In genomic region chr5:37272564-37272963, GRCh38 we compare ENCODE assay signal across 12 cellular contexts. TPM values are rescaled to one million over a fixed set of nuclear protein-coding genes. Genes with fewer than 3 reads are reported as not detected.
DNase-seq lines count a peak whose midpoint lies in the region; ATAC-seq and TF ChIP-seq lines count a peak whose summit lies in the region.
"Had no signal": no experiment of that assay in that cellular context is flagged by ENCODE, and none has a peak within 500 bp of the region (broad histone marks: within the 10 kb centered on the region; RNA-seq: fewer than 3 reads in every experiment).

No MANE protein-coding gene starts in this region.

- H3K36me3 ChIP-seq in HUES6 (ENCODE audit: control insufficient read depth, insufficient read depth, low read length) (no peaks in the 10 kb centered on the region), mesendoderm (ENCODE audit: control insufficient read depth, insufficient read depth, low read length) (no peaks in the 10 kb centered on the region), ascending aorta (no peaks in the 10 kb centered on the region)

- H3K9me3 ChIP-seq in HUES6 (ENCODE audit: control insufficient read depth, insufficient read depth, low read depth, low read length) (peaks cover 13% of the 10 kb centered on the region; the same call in 1 of the 2 replicates), ascending aorta (peaks cover 0 to 10% of the 10 kb centered on the region in 2 donors)

- no peak for ATAC-seq in stimulated activated naive B cell treated with anti-CD40 and anti-IgM and Interleukin-4, amounts not matched to agents 10 μg/mL and 1 μg/mL and 100 μg/mL, for 72 hours (replicated peaks)
- ATAC-seq: activated T-cell treated with anti-CD3 and anti-CD28 coated beads, Interleukin-2, amount 50 U/mL, for 72 hours had no signal

- H3K56ac ChIP-seq in mesendoderm (ENCODE audit: low read length) = no peak overlapping the region

- no peak overlapping the region for H3K4me2 ChIP-seq in mesendoderm (ENCODE audit: low read length)

- H3K9me3 Mint-ChIP-seq in stimulated activated naive B cell treated with anti-CD40 and anti-IgM and Interleukin-4, amounts not matched to agents 10 μg/mL and 1 μg/mL and 100 μg/mL, for 72 hours = peaks cover 6 to 9% of the 10 kb centered on the region in 2 donors
- H3K9me3 Mint-ChIP-seq in activated CD4-positive, alpha-beta memory T cell treated with anti-CD3 and anti-CD28 coated beads, Interleukin-2, amount 10 ng/mL, durations not matched to agents 7 days and 5 days = peaks cover 14% of the 10 kb centered on the region

- H2AK5ac ChIP-seq in mesendoderm (ENCODE audit: low read length) = no peak overlapping the region

- H2BK120ac ChIP-seq in mesendoderm (ENCODE audit: low read depth, low read length) = no peak overlapping the region

- H2BK5ac ChIP-seq in mesendoderm (ENCODE audit: low read length) = no peak overlapping the region

- no peak overlapping the region for H3K4me3 ChIP-seq in HUES6 (ENCODE audit: low read depth, low read length)
- no peak overlapping the region for H3K4me3 ChIP-seq in mesendoderm (ENCODE audit: low read length)
- no peak overlapping the region for H3K4me3 ChIP-seq in ascending aorta
- H3K4me3 ChIP-seq: dorsolateral prefrontal cortex had no signal

- H3K23ac ChIP-seq in mesendoderm (ENCODE audit: low read length) = no peak overlapping the region

- H3K9ac ChIP-seq in HUES6 (ENCODE audit: low read length) = peak overlapping the region; percentile 24
- H3K9ac ChIP-seq in mesendoderm (ENCODE audit: low read length) = no peak overlapping the region

- H4K8ac ChIP-seq in mesendoderm (ENCODE audit: low read depth, low read length) = no peak overlapping the region

- peaks cover 0 to 6% of the 10 kb centered on the region in 2 donors for H3K36me3 Mint-ChIP-seq in stimulated activated naive B cell treated with anti-CD40 and anti-IgM and Interleukin-4, amounts not matched to agents 10 μg/mL and 1 μg/mL and 100 μg/mL, for 72 hours
- H3K36me3 Mint-ChIP-seq in activated CD4-positive, alpha-beta memory T cell treated with anti-CD3 and anti-CD28 coated beads, Interleukin-2, amount 10 ng/mL, durations not matched to agents 7 days and 5 days (ENCODE audit: low read depth) = no peaks in the 10 kb centered on the region

- no peak overlapping the region for H3K27ac Mint-ChIP-seq in stimulated activated naive B cell treated with anti-CD40 and anti-IgM and Interleukin-4, amounts not matched to agents 10 μg/mL and 1 μg/mL and 100 μg/mL, for 72 hours
- no peak overlapping the region for H3K27ac Mint-ChIP-seq in activated CD4-positive, alpha-beta memory T cell treated with anti-CD3 and anti-CD28 coated beads, Interleukin-2, amount 10 ng/mL, durations not matched to agents 7 days and 5 days
- H3K27ac Mint-ChIP-seq: activated T-cell treated with anti-CD3 and anti-CD28 coated beads, Interleukin-2, amount 50 U/mL, for 72 hours had no signal

- no peak overlapping the region for H3K4ac ChIP-seq in mesendoderm (ENCODE audit: low read depth, low read length)

- no peak overlapping the region for H2BK15ac ChIP-seq in mesendoderm (replicated peaks; ENCODE audit: low read depth)

- no peaks in the 10 kb centered on the region for H3K79me1 ChIP-seq in mesendoderm (ENCODE audit: low read length)

- TF ChIP-seq CTCF in ascending aorta (IDR thresholded peaks at IDR 0.05) = no peak

- WGBS in mesendoderm (ENCODE audit: extremely low coverage, insufficient coverage, low lambda C conversion rate) = no CpG with 5 or more reads among the region's 1 CpG

- POLR2A ChIA-PET in activated CD4-positive, alpha-beta memory T cell treated with anti-CD3 and anti-CD28 coated beads, Interleukin-2, amount 10 ng/mL, durations not matched to agents 7 days and 5 days (lab: Charles Lee) = no interaction called here

- CTCF ChIA-PET in activated CD4-positive, alpha-beta memory T cell treated with anti-CD3 and anti-CD28 coated beads, Interleukin-2, amount 10 ng/mL, durations not matched to agents 7 days and 5 days (lab: Charles Lee) = no interaction called here

- no peak overlapping the region for H4K5ac ChIP-seq in mesendoderm (ENCODE audit: low read length)

- peaks cover 5% of the 10 kb centered on the region for H3K4me1 ChIP-seq in HUES6 (ENCODE audit: control insufficient read depth, insufficient read depth, low read length)
- H3K4me1 ChIP-seq in mesendoderm (ENCODE audit: control insufficient read depth, low read depth, low read length) = no peaks in the 10 kb centered on the region
- no peaks in the 10 kb centered on the region for H3K4me1 ChIP-seq in ascending aorta

- H3K79me2 ChIP-seq in mesendoderm (ENCODE audit: control insufficient read depth, insufficient read depth, low read length) = no peaks in the 10 kb centered on the region

- H3K27me3 ChIP-seq in HUES6 (ENCODE audit: control insufficient read depth, insufficient read depth, low read length) (no peaks in the 10 kb centered on the region), mesendoderm (ENCODE audit: insufficient read depth, low read length, poor library complexity) (no peaks in the 10 kb centered on the region), ascending aorta (no peaks in the 10 kb centered on the region)
- H3K27me3 ChIP-seq: dorsolateral prefrontal cortex had no signal

- H3K4me1 Mint-ChIP-seq in stimulated activated naive B cell treated with anti-CD40 and anti-IgM and Interleukin-4, amounts not matched to agents 10 μg/mL and 1 μg/mL and 100 μg/mL, for 72 hours = no peaks in the 10 kb centered on the region
- no peaks in the 10 kb centered on the region for H3K4me1 Mint-ChIP-seq in activated CD4-positive, alpha-beta memory T cell treated with anti-CD3 and anti-CD28 coated beads, Interleukin-2, amount 10 ng/mL, durations not matched to agents 7 days and 5 days

- no peak overlapping the region for H3K18ac ChIP-seq in mesendoderm (ENCODE audit: low read length)

- H3K27ac ChIP-seq in HUES6 (ENCODE audit: low read depth, low read length) (no peak overlapping the region), mesendoderm (ENCODE audit: low read depth, low read length) (no peak overlapping the region), ascending aorta (no peak overlapping the region)
- H3K27ac ChIP-seq: C4-2B, dorsolateral prefrontal cortex had no signal

- H3K4me3 Mint-ChIP-seq in stimulated activated naive B cell treated with anti-CD40 and anti-IgM and Interleukin-4, amounts not matched to agents 10 μg/mL and 1 μg/mL and 100 μg/mL, for 72 hours = no peak overlapping the region
- no peak overlapping the region for H3K4me3 Mint-ChIP-seq in activated CD4-positive, alpha-beta memory T cell treated with anti-CD3 and anti-CD28 coated beads, Interleukin-2, amount 10 ng/mL, durations not matched to agents 7 days and 5 days
- H3K4me3 Mint-ChIP-seq: activated T-cell treated with anti-CD3 and anti-CD28 coated beads, Interleukin-2, amount 50 U/mL, for 72 hours had no signal

- DNase-seq in AG20443 (ENCODE audit: low spot score) (peak; percentile 74), dedifferentiated amniotic fluid mesenchymal stem cell (ENCODE audit: extremely low spot score) (peak; percentile 57), mesendoderm (peak; percentile 87), ascending aorta (ENCODE audit: low spot score in 2 of 2) (no peak), GOT3 (lab: John Stamatoyannopoulos, UW) (no peak)
- DNase-seq in stimulated activated naive B cell treated with anti-CD40 and anti-IgM and Interleukin-4, amounts not matched to agents 10 μg/mL and 1 μg/mL and 100 μg/mL, for 72 hours = no peak
- DNase-seq in activated CD4-positive, alpha-beta memory T cell treated with anti-CD3 and anti-CD28 coated beads, Interleukin-2, amount 10 ng/mL, durations not matched to agents 7 days and 5 days = no peak
- DNase-seq: activated T-cell treated with anti-CD3 and anti-CD28 coated beads, Interleukin-2, amount 50 U/mL, for 72 hours; dorsolateral prefrontal cortex; occipital lobe had no signal

- intact Hi-C loops in ascending aorta (cut with DNase I) = no loop called here

- no peaks in the 10 kb centered on the region for H3K27me3 Mint-ChIP-seq in stimulated activated naive B cell treated with anti-CD40 and anti-IgM and Interleukin-4, amounts not matched to agents 10 μg/mL and 1 μg/mL and 100 μg/mL, for 72 hours
- H3K27me3 Mint-ChIP-seq in activated CD4-positive, alpha-beta memory T cell treated with anti-CD3 and anti-CD28 coated beads, Interleukin-2, amount 10 ng/mL, durations not matched to agents 7 days and 5 days = no peaks in the 10 kb centered on the region

RNA-seq across cellular contexts. Expression of gene CPLANE1, which starts 23.4 kb away (rescaled TPM):
- 3.2 TPM for polyA plus RNA-seq in mesendoderm (2013, experiment 1 of 2)
- polyA plus RNA-seq in mesendoderm (2013, experiment 2 of 2) = 2.4 TPM
- total RNA-seq in ascending aorta = 13.1 TPM
- total RNA-seq in activated CD4-positive, alpha-beta memory T cell treated with anti-CD3 and anti-CD28 coated beads, Interleukin-2, amount 10 ng/mL, durations not matched to agents 7 days and 5 days = 1 to 10 TPM; 5.5 to 5.8 TPM

Comparison
In these comparisons a context has a peak if more than half of its experiments do, and no peak if none do; other contexts are left out.
1. DNase-seq: peak in AG20443 (single experiment), dedifferentiated amniotic fluid mesenchymal stem cell (single experiment) and mesendoderm (single experiment); none in ascending aorta (0 of 2), GOT3 (single experiment), stimulated activated naive B cell treated with anti-CD40 and anti-IgM and Interleukin-4, amounts not matched to agents 10 μg/mL and 1 μg/mL and 100 μg/mL, for 72 hours (single experiment) and activated CD4-positive, alpha-beta memory T cell treated with anti-CD3 and anti-CD28 coated beads, Interleukin-2, amount 10 ng/mL, durations not matched to agents 7 days and 5 days (single experiment).